ENCODE assay signal across 9 cellular contexts in genomic region chr2:65265090-65266045, GRCh38. TPM values are rescaled to one million over a fixed set of nuclear protein-coding genes. Genes with fewer than 3 reads are reported as not detected.
DNase-seq lines count a peak whose midpoint lies in the region; ATAC-seq and TF ChIP-seq lines count a peak whose summit lies in the region.
"Had no signal": no experiment of that assay in that cellular context is flagged by ENCODE, and none has a peak within 500 bp of the region (broad histone marks: within the 10 kb centered on the region; RNA-seq: fewer than 3 reads in every experiment).

No MANE protein-coding gene starts in this region.

- TF ChIP-seq EP300 in stomach (IDR thresholded peaks at IDR 0.05) = no peak

- DNase-seq in Caco-2 (peak; percentile 47 to 68), HEK293T (ENCODE audit: extremely low spot score) (peak; percentile 39), NCI-H774 (lab: John Stamatoyannopoulos, UW) (peak; percentile 36), islet precursor cell (peak; percentile 57), stomach (no peak)
- peak; percentile 21 for DNase-seq in central memory CD4-positive, alpha-beta T cell
- no peak for DNase-seq in stimulated activated CD4-positive, alpha-beta T cell treated with anti-CD3 and anti-CD28 coated beads, Interleukin-4, amount 100 ng/mL, for 1 hour

- H3K4me1 ChIP-seq in Caco-2 (no peaks in the 10 kb centered on the region), stomach (peaks cover 0 to 12% (median 3%) of the 10 kb centered on the region in 4 donors)

- H3K27me3 ChIP-seq in Caco-2 (replicated peaks; ENCODE audit: control insufficient read depth, insufficient read depth, low read length) (no peaks in the 10 kb centered on the region), stomach (no peaks in the 10 kb centered on the region)
- H3K27me3 ChIP-seq: SJSA1 had no signal

- H3K27me3 Mint-ChIP-seq in Caco-2 (ENCODE audit: insufficient read depth, unreplicated experiment) = no peaks in the 10 kb centered on the region

- H3K4me1 Mint-ChIP-seq in Caco-2 (ENCODE audit: low read depth, unreplicated experiment) = peaks cover 10% of the 10 kb centered on the region

- WGBS in stomach, 5 donors = 25 to 33% (median 31%) methylated on average over 6 of the region's 6 CpGs

- POLR2A ChIA-PET in Caco-2 (lab: Charles Lee) (interaction anchor here (0.6 to 1.0 kb wide), 2 partner anchors 98 to 167 kb away, joined by 3 to 7 read pairs; partner anchors contain the start of gene SPRED2), HEK293T (lab: Yijun Ruan, JAX) (interaction anchor here (0.8 kb wide), 1 partner anchor 170 kb away, joined by 3 read pairs; no protein-coding TSS in a partner anchor)

- no peak overlapping the region for H3K27ac ChIP-seq in stomach
- H3K27ac ChIP-seq: SJSA1 had no signal

- BruUV-seq in Caco-2 (replicated peaks; lab: Mats Ljungman, UMichigan) = no TSS peak

- H3K36me3 Mint-ChIP-seq in Caco-2 (ENCODE audit: insufficient read depth, unreplicated experiment) = peaks cover 68% of the 10 kb centered on the region

- H3K4me3 ChIP-seq in Caco-2 (ENCODE audit: low read depth, low read length) = no peak overlapping the region
- H3K4me3 ChIP-seq in stomach = no peak overlapping the region
- H3K4me3 ChIP-seq: SJSA1 had no signal

- no peaks in the 10 kb centered on the region for H3K9me3 Mint-ChIP-seq in Caco-2 (ENCODE audit: unreplicated experiment)

- no peaks in the 10 kb centered on the region for H3K9me3 ChIP-seq in Caco-2
- H3K9me3 ChIP-seq in stomach = no peaks in the 10 kb centered on the region
- H3K9me3 ChIP-seq: SJSA1 had no signal

- intact Hi-C loops in Caco-2 (cut with micrococcal nuclease; ENCODE audit: unreplicated experiment) (loop anchor here (1.0 to 5.0 kb wide), 7 partner anchors 36 to 308 kb away; partner anchors contain the start of gene SPRED2), stomach (cut with DNase I; ENCODE audit: low total_unique reads) (loop anchor here (10.0 kb wide), 2 partner anchors 169 to 289 kb away; partner anchors contain the start of gene SPRED2)

- no peak overlapping the region for H3K27ac Mint-ChIP-seq in Caco-2 (ENCODE audit: unreplicated experiment)

- no peak overlapping the region for H3K4me3 Mint-ChIP-seq in Caco-2 (ENCODE audit: unreplicated experiment)

- H3K36me3 ChIP-seq in Caco-2 (ENCODE audit: control insufficient read depth, insufficient read depth, low read length) (peaks cover 2% of the 10 kb centered on the region; the same call in 1 of the 2 replicates), stomach (peaks cover 0 to 87% (median 78%) of the 10 kb centered on the region in 4 donors)

- no peak for TF ChIP-seq POLR2A in stomach (IDR thresholded peaks at IDR 0.05)

- ATAC-seq in HG03159 (IDR thresholded peaks at IDR 0.05; ENCODE audit: unreplicated experiment) = no peak

- CTCF ChIA-PET in Caco-2 (lab: Charles Lee) (interaction anchor here (0.5 to 1.2 kb wide), 13 partner anchors 38 to 1552 kb away, joined by 3 to 8 read pairs (median 3); no protein-coding TSS in a partner anchor), HEK293T (lab: Yijun Ruan, JAX) (interaction anchor here (0.6 to 1.2 kb wide), 6 partner anchors 10 to 301 kb away, joined by 3 to 5 read pairs (median 3); no protein-coding TSS in a partner anchor)

- peak; percentile 64 to 83 for TF ChIP-seq CTCF in Caco-2 (IDR thresholded peaks at IDR 0.05; ENCODE audit: insufficient read depth in 1 of 2, low read depth in 1 of 2, low read length in 1 of 2, severe bottlenecking in 1 of 2, unreplicated experiment in 1 of 2)
- TF ChIP-seq CTCF in stomach (IDR thresholded peaks at IDR 0.05) = peak in 5 of 7 experiments; percentile 41 to 74 (median 64)

TF ChIP-seq in HEK293T, 16 proteins besides CTCF, POLR2A, EP300 and RAD21:
- TF ChIP-seq SUZ12 (IDR thresholded peaks at IDR 0.05) (no peak), FOXK2 (IDR thresholded peaks at IDR 0.05) (no peak), PKNOX1 (IDR thresholded peaks at IDR 0.05) (no peak), SP1 (IDR thresholded peaks at IDR 0.05) (no peak), FOXM1 (IDR thresholded peaks at IDR 0.05; ENCODE audit: borderline replicate concordance) (no peak), TARDBP (IDR thresholded peaks at IDR 0.05) (no peak), ELF4 (IDR thresholded peaks at IDR 0.05) (no peak), L3MBTL2 (conservative IDR thresholded peaks at IDR 0.05) (no peak), CTBP1 (IDR thresholded peaks at IDR 0.05; ENCODE audit: borderline replicate concordance) (no peak), LEF1 (IDR thresholded peaks at IDR 0.05; ENCODE audit: borderline replicate concordance) (no peak)
TF ChIP-seq in HEK293T: peak in this region for 0.

RNA-seq across cellular contexts. Expression of gene ACTR2, which starts 37.7 kb away (rescaled TPM):
- 248 and 259 TPM in 2 replicates for total RNA-seq in Caco-2 (2022)
- 100 to 1,000 TPM in 1 of 5 donors, 10 to 100 TPM in 4; 16.8 to 187 (median 47.8) TPM for total RNA-seq in stomach
- 100 to 1,000 TPM in 1 of 3 donors, 10 to 100 TPM in 2; 50.0 to 107 (median 68.9) TPM for polyA plus RNA-seq in stomach

Comparison
In these comparisons a context has a peak if more than half of its experiments do, and no peak if none do; other contexts are left out.
1. DNase-seq: peak in Caco-2 (2 of 2), HEK293T (single experiment), NCI-H774 (single experiment), central memory CD4-positive, alpha-beta T cell (single experiment) and islet precursor cell (single experiment); none in stomach (single experiment) and stimulated activated CD4-positive, alpha-beta T cell treated with anti-CD3 and anti-CD28 coated beads, Interleukin-4, amount 100 ng/mL, for 1 hour (single experiment).